In the genomic region with DNA sequence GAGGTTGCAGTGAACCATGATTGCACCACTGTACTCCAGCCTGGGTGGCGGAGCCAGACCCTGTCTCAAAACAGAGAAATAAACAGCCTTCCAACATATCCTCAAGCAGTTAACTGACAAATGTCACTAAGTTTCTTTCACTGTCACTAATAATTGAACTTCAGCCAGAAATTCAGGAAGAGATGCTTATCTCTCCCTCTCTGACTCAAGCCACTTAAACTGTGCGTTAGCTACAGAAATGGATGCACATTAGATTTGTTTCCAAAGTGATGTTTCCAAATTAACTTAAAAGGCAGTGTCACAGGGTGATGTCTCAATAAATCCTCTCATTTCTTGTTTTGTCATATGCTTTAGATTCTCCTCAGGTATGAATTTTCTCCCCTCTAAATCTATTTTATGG, we compare ENCODE assay signal across 2 cellular contexts.
TF ChIP-seq lines count a peak whose summit lies in the region.

No MANE protein-coding gene starts in this region.

TF ChIP-seq in GM23338, 12 proteins besides CTCF, POLR2A, EP300 and RAD21 (continued from another document):
- TF ChIP-seq, protein P1, sequence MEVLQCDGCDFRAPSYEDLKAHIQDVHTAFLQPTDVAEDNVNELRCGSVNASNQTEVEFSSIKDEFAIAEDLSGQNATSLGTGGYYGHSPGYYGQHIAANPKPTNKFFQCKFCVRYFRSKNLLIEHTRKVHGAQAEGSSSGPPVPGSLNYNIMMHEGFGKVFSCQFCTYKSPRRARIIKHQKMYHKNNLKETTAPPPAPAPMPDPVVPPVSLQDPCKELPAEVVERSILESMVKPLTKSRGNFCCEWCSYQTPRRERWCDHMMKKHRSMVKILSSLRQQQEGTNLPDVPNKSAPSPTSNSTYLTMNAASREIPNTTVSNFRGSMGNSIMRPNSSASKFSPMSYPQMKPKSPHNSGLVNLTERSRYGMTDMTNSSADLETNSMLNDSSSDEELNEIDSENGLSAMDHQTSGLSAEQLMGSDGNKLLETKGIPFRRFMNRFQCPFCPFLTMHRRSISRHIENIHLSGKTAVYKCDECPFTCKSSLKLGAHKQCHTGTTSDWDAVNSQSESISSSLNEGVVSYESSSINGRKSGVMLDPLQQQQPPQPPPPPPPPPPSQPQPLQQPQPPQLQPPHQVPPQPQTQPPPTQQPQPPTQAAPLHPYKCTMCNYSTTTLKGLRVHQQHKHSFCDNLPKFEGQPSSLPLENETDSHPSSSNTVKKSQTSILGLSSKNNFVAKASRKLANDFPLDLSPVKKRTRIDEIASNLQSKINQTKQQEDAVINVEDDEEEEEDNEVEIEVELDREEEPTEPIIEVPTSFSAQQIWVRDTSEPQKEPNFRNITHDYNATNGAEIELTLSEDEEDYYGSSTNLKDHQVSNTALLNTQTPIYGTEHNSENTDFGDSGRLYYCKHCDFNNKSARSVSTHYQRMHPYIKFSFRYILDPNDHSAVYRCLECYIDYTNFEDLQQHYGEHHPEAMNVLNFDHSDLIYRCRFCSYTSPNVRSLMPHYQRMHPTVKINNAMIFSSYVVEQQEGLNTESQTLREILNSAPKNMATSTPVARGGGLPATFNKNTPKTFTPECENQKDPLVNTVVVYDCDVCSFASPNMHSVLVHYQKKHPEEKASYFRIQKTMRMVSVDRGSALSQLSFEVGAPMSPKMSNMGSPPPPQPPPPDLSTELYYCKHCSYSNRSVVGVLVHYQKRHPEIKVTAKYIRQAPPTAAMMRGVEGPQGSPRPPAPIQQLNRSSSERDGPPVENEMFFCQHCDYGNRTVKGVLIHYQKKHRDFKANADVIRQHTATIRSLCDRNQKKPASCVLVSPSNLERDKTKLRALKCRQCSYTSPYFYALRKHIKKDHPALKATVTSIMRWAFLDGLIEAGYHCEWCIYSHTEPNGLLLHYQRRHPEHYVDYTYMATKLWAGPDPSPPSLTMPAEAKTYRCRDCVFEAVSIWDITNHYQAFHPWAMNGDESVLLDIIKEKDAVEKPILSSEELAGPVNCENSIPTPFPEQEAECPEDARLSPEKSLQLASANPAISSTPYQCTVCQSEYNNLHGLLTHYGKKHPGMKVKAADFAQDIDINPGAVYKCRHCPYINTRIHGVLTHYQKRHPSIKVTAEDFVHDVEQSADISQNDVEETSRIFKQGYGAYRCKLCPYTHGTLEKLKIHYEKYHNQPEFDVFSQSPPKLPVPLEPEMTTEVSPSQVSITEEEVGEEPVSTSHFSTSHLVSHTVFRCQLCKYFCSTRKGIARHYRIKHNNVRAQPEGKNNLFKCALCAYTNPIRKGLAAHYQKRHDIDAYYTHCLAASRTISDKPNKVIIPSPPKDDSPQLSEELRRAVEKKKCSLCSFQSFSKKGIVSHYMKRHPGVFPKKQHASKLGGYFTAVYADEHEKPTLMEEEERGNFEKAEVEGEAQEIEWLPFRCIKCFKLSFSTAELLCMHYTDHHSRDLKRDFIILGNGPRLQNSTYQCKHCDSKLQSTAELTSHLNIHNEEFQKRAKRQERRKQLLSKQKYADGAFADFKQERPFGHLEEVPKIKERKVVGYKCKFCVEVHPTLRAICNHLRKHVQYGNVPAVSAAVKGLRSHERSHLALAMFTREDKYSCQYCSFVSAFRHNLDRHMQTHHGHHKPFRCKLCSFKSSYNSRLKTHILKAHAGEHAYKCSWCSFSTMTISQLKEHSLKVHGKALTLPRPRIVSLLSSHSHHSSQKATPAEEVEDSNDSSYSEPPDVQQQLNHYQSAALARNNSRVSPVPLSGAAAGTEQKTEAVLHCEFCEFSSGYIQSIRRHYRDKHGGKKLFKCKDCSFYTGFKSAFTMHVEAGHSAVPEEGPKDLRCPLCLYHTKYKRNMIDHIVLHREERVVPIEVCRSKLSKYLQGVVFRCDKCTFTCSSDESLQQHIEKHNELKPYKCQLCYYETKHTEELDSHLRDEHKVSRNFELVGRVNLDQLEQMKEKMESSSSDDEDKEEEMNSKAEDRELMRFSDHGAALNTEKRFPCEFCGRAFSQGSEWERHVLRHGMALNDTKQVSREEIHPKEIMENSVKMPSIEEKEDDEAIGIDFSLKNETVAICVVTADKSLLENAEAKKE (CRISPR knock-in tag; IDR thresholded peaks at IDR 0.05), result no peak
- TF ChIP-seq JUNB (IDR thresholded peaks at IDR 0.05; ENCODE audit: unreplicated experiment) (no peak), STAT1 (IDR thresholded peaks at IDR 0.05; ENCODE audit: unreplicated experiment) (no peak)
TF ChIP-seq in GM23338: peak in this region for 0.

TF ChIP-seq in SK-N-SH, 30 proteins besides CTCF, POLR2A, EP300 and RAD21 (continued from another document):
- TF ChIP-seq ELF1 (IDR thresholded peaks at IDR 0.05) (no peak), FOXM1 (IDR thresholded peaks at IDR 0.05; ENCODE audit: low read depth) (no peak), YY1 (IDR thresholded peaks at IDR 0.05; ENCODE audit: low read depth) (no peak), EZH2phosphoT487 (IDR thresholded peaks at IDR 0.05; ENCODE audit: borderline replicate concordance, low read depth) (no peak), TEAD4 (IDR thresholded peaks at IDR 0.05; ENCODE audit: borderline replicate concordance, insufficient read depth) (no peak), SIN3A (IDR thresholded peaks at IDR 0.05; ENCODE audit: borderline replicate concordance, low read depth, low read length) (no peak), CHD2 (IDR thresholded peaks at IDR 0.05; ENCODE audit: low read length, partially characterized antibody) (no peak), NFIC (IDR thresholded peaks at IDR 0.05; ENCODE audit: borderline replicate concordance) (peak; percentile 51; the same call in 1 of the 2 replicates), MEF2A (IDR thresholded peaks at IDR 0.05; ENCODE audit: borderline replicate concordance, low read depth) (no peak), SMC3 (IDR thresholded peaks at IDR 0.05; ENCODE audit: low read depth, low read length) (no peak), TAF1 (IDR thresholded peaks at IDR 0.05; ENCODE audit: borderline replicate concordance, low read depth, low read length) (no peak), NRF1 (IDR thresholded peaks at IDR 0.05; ENCODE audit: low read depth, low read length) (no peak), TCF12 (IDR thresholded peaks at IDR 0.05) (no peak), FOXJ3 (CRISPR knock-in tag; IDR thresholded peaks at IDR 0.05) (peak; percentile 47; the same call in 1 of the 2 replicates), MXI1 (IDR thresholded peaks at IDR 0.05; ENCODE audit: low read depth, low read length) (no peak)
- TF ChIP-seq, protein P2, sequence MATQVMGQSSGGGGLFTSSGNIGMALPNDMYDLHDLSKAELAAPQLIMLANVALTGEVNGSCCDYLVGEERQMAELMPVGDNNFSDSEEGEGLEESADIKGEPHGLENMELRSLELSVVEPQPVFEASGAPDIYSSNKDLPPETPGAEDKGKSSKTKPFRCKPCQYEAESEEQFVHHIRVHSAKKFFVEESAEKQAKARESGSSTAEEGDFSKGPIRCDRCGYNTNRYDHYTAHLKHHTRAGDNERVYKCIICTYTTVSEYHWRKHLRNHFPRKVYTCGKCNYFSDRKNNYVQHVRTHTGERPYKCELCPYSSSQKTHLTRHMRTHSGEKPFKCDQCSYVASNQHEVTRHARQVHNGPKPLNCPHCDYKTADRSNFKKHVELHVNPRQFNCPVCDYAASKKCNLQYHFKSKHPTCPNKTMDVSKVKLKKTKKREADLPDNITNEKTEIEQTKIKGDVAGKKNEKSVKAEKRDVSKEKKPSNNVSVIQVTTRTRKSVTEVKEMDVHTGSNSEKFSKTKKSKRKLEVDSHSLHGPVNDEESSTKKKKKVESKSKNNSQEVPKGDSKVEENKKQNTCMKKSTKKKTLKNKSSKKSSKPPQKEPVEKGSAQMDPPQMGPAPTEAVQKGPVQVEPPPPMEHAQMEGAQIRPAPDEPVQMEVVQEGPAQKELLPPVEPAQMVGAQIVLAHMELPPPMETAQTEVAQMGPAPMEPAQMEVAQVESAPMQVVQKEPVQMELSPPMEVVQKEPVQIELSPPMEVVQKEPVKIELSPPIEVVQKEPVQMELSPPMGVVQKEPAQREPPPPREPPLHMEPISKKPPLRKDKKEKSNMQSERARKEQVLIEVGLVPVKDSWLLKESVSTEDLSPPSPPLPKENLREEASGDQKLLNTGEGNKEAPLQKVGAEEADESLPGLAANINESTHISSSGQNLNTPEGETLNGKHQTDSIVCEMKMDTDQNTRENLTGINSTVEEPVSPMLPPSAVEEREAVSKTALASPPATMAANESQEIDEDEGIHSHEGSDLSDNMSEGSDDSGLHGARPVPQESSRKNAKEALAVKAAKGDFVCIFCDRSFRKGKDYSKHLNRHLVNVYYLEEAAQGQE (IDR thresholded peaks at IDR 0.05; ENCODE audit: low read depth, low read length), result no peak
- TF ChIP-seq, protein P3, sequence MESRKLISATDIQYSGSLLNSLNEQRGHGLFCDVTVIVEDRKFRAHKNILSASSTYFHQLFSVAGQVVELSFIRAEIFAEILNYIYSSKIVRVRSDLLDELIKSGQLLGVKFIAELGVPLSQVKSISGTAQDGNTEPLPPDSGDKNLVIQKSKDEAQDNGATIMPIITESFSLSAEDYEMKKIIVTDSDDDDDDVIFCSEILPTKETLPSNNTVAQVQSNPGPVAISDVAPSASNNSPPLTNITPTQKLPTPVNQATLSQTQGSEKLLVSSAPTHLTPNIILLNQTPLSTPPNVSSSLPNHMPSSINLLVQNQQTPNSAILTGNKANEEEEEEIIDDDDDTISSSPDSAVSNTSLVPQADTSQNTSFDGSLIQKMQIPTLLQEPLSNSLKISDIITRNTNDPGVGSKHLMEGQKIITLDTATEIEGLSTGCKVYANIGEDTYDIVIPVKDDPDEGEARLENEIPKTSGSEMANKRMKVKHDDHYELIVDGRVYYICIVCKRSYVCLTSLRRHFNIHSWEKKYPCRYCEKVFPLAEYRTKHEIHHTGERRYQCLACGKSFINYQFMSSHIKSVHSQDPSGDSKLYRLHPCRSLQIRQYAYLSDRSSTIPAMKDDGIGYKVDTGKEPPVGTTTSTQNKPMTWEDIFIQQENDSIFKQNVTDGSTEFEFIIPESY (IDR thresholded peaks at IDR 0.05; ENCODE audit: borderline replicate concordance, low read depth), result no peak
- TF ChIP-seq, protein P4, sequence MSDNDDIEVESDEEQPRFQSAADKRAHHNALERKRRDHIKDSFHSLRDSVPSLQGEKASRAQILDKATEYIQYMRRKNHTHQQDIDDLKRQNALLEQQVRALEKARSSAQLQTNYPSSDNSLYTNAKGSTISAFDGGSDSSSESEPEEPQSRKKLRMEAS (IDR thresholded peaks at IDR 0.05; ENCODE audit: low read depth), result no peak
- TF ChIP-seq, protein P5, sequence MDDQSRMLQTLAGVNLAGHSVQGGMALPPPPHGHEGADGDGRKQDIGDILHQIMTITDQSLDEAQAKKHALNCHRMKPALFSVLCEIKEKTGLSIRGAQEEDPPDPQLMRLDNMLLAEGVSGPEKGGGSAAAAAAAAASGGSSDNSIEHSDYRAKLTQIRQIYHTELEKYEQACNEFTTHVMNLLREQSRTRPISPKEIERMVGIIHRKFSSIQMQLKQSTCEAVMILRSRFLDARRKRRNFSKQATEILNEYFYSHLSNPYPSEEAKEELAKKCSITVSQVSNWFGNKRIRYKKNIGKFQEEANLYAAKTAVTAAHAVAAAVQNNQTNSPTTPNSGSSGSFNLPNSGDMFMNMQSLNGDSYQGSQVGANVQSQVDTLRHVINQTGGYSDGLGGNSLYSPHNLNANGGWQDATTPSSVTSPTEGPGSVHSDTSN (IDR thresholded peaks at IDR 0.05), result peak; percentile 55
